ENCODE assay signal across 16 cellular contexts in the genomic region with DNA sequence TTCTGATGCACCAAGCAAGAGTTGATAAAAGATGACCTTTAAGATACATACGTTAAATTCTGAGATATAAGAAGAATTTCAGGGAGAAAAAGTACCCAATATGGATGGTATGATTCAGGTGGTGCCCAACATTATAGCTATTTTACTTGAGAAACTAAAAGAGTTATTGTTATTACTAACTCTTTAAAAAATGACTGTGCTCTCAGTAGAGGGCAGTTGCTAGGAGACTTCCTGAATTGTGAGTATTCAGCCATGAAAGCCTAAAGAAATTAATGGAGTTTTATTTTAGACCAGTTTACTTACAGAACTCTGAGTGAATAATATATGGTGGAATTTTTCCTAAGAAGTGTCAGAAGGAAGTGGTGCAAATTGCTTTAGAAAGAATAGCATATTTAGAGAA.
DNase-seq lines count a peak whose midpoint lies in the region; ATAC-seq and TF ChIP-seq lines count a peak whose summit lies in the region.
"Had no signal": no experiment of that assay in that cellular context is flagged by ENCODE, and none has a peak within 500 bp of the region (broad histone marks: within the 10 kb centered on the region; RNA-seq: fewer than 3 reads in every experiment).

No MANE protein-coding gene starts in this region.

- WGBS in endodermal cell (ENCODE audit: insufficient coverage in 1 of 2, insufficient read length in 1 of 2), 2 experiments, result 100% methylated on average over 1 of the region's 1 CpG

- no peaks in the 10 kb centered on the region for H3K36me3 ChIP-seq in endodermal cell (ENCODE audit: control insufficient read depth, insufficient read depth, low read length)
- H3K36me3 ChIP-seq: BLaER1 had no signal

- H3K27ac ChIP-seq in endodermal cell (ENCODE audit: low read depth, low read length), result peak overlapping the region; percentile 40
- H3K27ac ChIP-seq: BLaER1 had no signal

- no peak overlapping the region for H3K9ac ChIP-seq in endodermal cell (ENCODE audit: extremely low read depth, low read length, poor library complexity, severe bottlenecking)
- H3K9ac ChIP-seq: BLaER1 had no signal

- ATAC-seq in GM21717 (IDR thresholded peaks at IDR 0.05; ENCODE audit: unreplicated experiment) (peak; percentile 65), HG03442 (IDR thresholded peaks at IDR 0.05; ENCODE audit: unreplicated experiment) (peak; percentile 47), HG03025 (IDR thresholded peaks at IDR 0.05; ENCODE audit: low FRiP score, unreplicated experiment) (no peak)
- ATAC-seq: GM23338, K562, PC-3, T-cell had no signal

- H3K4me1 ChIP-seq in endodermal cell (ENCODE audit: control insufficient read depth, insufficient read depth, low read length), result no peaks in the 10 kb centered on the region
- H3K4me1 ChIP-seq: BLaER1 had no signal

- H3K4me3 ChIP-seq in endodermal cell (ENCODE audit: low read length), result no peak overlapping the region
- H3K4me3 ChIP-seq: BLaER1, GM23338, K562 had no signal

- H3K27me3 ChIP-seq in endodermal cell (ENCODE audit: control insufficient read depth, insufficient read depth, low read length, poor library complexity, severe bottlenecking), result no peaks in the 10 kb centered on the region
- H3K27me3 ChIP-seq: BLaER1 had no signal

- no peak for TF ChIP-seq CTCF in endodermal cell (conservative IDR thresholded peaks at IDR 0.05)

- H3K4me1 Mint-ChIP-seq in endodermal cell, result peaks cover 12% of the 10 kb centered on the region
- H3K4me1 Mint-ChIP-seq: T-cell had no signal

- no peak overlapping the region for H3K27ac Mint-ChIP-seq in endodermal cell
- H3K27ac Mint-ChIP-seq: GM23338, T-cell had no signal

- no peaks in the 10 kb centered on the region for H3K9me3 Mint-ChIP-seq in endodermal cell
- H3K9me3 Mint-ChIP-seq: GM23338 had no signal

- no peaks in the 10 kb centered on the region for H3K36me3 Mint-ChIP-seq in endodermal cell (ENCODE audit: low read depth)
- H3K36me3 Mint-ChIP-seq: T-cell had no signal

- DNase-seq in endodermal cell, result no peak
- peak; percentile 63 for DNase-seq in superior temporal gyrus (ENCODE audit: extremely low spot score)
- no peak for DNase-seq in activated CD8-positive, alpha-beta memory T cell treated with anti-CD3 and anti-CD28 coated beads, Interleukin-2, amount 50 U/mL, for 4 hours
- no peak for DNase-seq in GDM1 (lab: John Stamatoyannopoulos, UW)
- DNase-seq: DMS 273 treated with DMSO at 0.1 percent for 48 hours; NCI-H146; NCI-H69; NK-92 treated with Interleukin-12 subunit alpha and Interleukin-12 subunit beta, amount 100 ng/mL, for 24 hours; PC-3; T-cell had no signal

- no peak overlapping the region for H3K4me3 Mint-ChIP-seq in endodermal cell
- H3K4me3 Mint-ChIP-seq: GM23338, T-cell had no signal

- H3K27me3 Mint-ChIP-seq in endodermal cell (ENCODE audit: insufficient read depth), result no peaks in the 10 kb centered on the region
- H3K27me3 Mint-ChIP-seq: T-cell had no signal

- H3K9me3 ChIP-seq in endodermal cell (ENCODE audit: control insufficient read depth, low read length), result no peaks in the 10 kb centered on the region
- H3K9me3 ChIP-seq: BLaER1 had no signal
